9 cellular contexts compared by ENCODE assay signal in genomic region chr9:134641173-134641985, GRCh38. TPM values are rescaled to one million over a fixed set of nuclear protein-coding genes. Genes with fewer than 3 reads are reported as not detected.
DNase-seq lines count a peak whose midpoint lies in the region; ATAC-seq lines count a peak whose summit lies in the region.
"Had no signal": no experiment of that assay in that cellular context is flagged by ENCODE, and none has a peak within 500 bp of the region (broad histone marks: within the 10 kb centered on the region; RNA-seq: fewer than 3 reads in every experiment).

Gene COL5A1, plus strand, starts transcription at chr9:134641803. Its CDS starts 385 bp downstream, at chr9:134642188.

- peak within 1 kb of the TSS; percentile 94 for H3K27ac ChIP-seq in stomach smooth muscle (ENCODE audit: low read length)
- H3K27ac ChIP-seq: KMS-11 had no signal

- H3K4me3 ChIP-seq in neuron (ENCODE audit: low read length) = peak within 1 kb of the TSS; percentile 16
- H3K4me3 ChIP-seq in stomach smooth muscle (ENCODE audit: low read length in 2 of 2) = peak within 1 kb of the TSS; percentile 82 to 87

- no peaks in the 10 kb centered on the region for H3K36me3 Mint-ChIP-seq in activated naive CD4-positive, alpha-beta T cell treated with anti-CD3 and anti-CD28 coated beads for 36 hours (ENCODE audit: low read depth)

- no peak within 1 kb of the TSS for H3K27ac Mint-ChIP-seq in activated naive CD4-positive, alpha-beta T cell treated with anti-CD3 and anti-CD28 coated beads for 36 hours

- DNase-seq in DMS114 treated with DMSO at 0.1 percent for 48 hours (lab: John Stamatoyannopoulos, UW; ENCODE audit: unreplicated experiment) (peak; percentile 71), NCI-H526 treated with DMSO at 0.1 percent for 48 hours (lab: John Stamatoyannopoulos, UW) (peak; percentile 30), glomerular visceral epithelial cell (ENCODE audit: extremely low spot score) (peak; percentile 87), NCI-H187 (lab: John Stamatoyannopoulos, UW) (no peak)
- DNase-seq in activated naive CD4-positive, alpha-beta T cell treated with anti-CD3 and anti-CD28 coated beads for 36 hours = peak; percentile 37

- H3K36me3 ChIP-seq in neuron (ENCODE audit: insufficient read depth, low read length) = no peaks in the 10 kb centered on the region
- H3K36me3 ChIP-seq in stomach smooth muscle (ENCODE audit: control insufficient read depth in 2 of 2, insufficient read depth in 2 of 2, low read length in 2 of 2) = no peaks in the 10 kb centered on the region

- CTCF ChIA-PET in activated naive CD4-positive, alpha-beta T cell treated with anti-CD3 and anti-CD28 coated beads for 36 hours (lab: Charles Lee) = no interaction called here

- peaks cover 75% of the 10 kb centered on the region for H3K27me3 ChIP-seq in neuron (ENCODE audit: insufficient read depth, low read length)
- no peaks in the 10 kb centered on the region for H3K27me3 ChIP-seq in stomach smooth muscle (ENCODE audit: control insufficient read depth in 1 of 2, insufficient read depth in 2 of 2, low read length in 2 of 2)

- H3K4me1 ChIP-seq in neuron (ENCODE audit: insufficient read depth, low read length) (no peaks in the 10 kb centered on the region), stomach smooth muscle (ENCODE audit: control insufficient read depth, insufficient read depth, low read length) (peaks cover 47% of the 10 kb centered on the region)

- peak within 1 kb of the TSS; percentile 65 for H2AFZ ChIP-seq in neuron (ENCODE audit: low read depth, low read length)

- H3K27me3 Mint-ChIP-seq in activated naive CD4-positive, alpha-beta T cell treated with anti-CD3 and anti-CD28 coated beads for 36 hours (ENCODE audit: low read depth) = peaks cover 15% of the 10 kb centered on the region

- intact Hi-C loops in activated naive CD4-positive, alpha-beta T cell treated with anti-CD3 and anti-CD28 coated beads for 36 hours (cut with micrococcal nuclease) = loop anchor here (5.0 kb wide), 1 partner anchor 194 kb away; no protein-coding TSS in a partner anchor

- H3K4me1 Mint-ChIP-seq in activated naive CD4-positive, alpha-beta T cell treated with anti-CD3 and anti-CD28 coated beads for 36 hours (ENCODE audit: low read depth) = no peaks in the 10 kb centered on the region

- no peak for ATAC-seq in HG03280 (IDR thresholded peaks at IDR 0.05; ENCODE audit: unreplicated experiment)

- H3K9ac ChIP-seq in stomach smooth muscle (ENCODE audit: low read length in 2 of 2) = peak within 1 kb of the TSS; percentile 71 to 73
- H3K9ac ChIP-seq: KMS-11 had no signal

- H3K9me3 Mint-ChIP-seq in activated naive CD4-positive, alpha-beta T cell treated with anti-CD3 and anti-CD28 coated beads for 36 hours = no peaks in the 10 kb centered on the region

- H3K4me3 Mint-ChIP-seq in activated naive CD4-positive, alpha-beta T cell treated with anti-CD3 and anti-CD28 coated beads for 36 hours = peak within 1 kb of the TSS; percentile 18

- H3K9me3 ChIP-seq in neuron (ENCODE audit: low read length) = no peaks in the 10 kb centered on the region
- no peaks in the 10 kb centered on the region for H3K9me3 ChIP-seq in stomach smooth muscle (ENCODE audit: control insufficient read depth in 2 of 2, low read length in 2 of 2)

RNA-seq across cellular contexts. Expression of gene COL5A1, which starts in this region (rescaled TPM):
- total RNA-seq in activated naive CD4-positive, alpha-beta T cell treated with anti-CD3 and anti-CD28 coated beads for 36 hours = under 1 TPM in 1 of 2 experiments, not detected in 1; 0.10 TPM

Comparison
In these comparisons a context has a peak if more than half of its experiments do, and no peak if none do; other contexts are left out.
1. Peak in DNase-seq in activated naive CD4-positive, alpha-beta T cell treated with anti-CD3 and anti-CD28 coated beads for 36 hours; RNA of the gene not detected or under 1 TPM.
2. DNase-seq: peak in DMS114 treated with DMSO at 0.1 percent for 48 hours (single experiment), NCI-H526 treated with DMSO at 0.1 percent for 48 hours (single experiment) and glomerular visceral epithelial cell (single experiment); none in NCI-H187 (0 of 2).